9 cellular contexts compared by ENCODE assay signal in the genomic region with DNA sequence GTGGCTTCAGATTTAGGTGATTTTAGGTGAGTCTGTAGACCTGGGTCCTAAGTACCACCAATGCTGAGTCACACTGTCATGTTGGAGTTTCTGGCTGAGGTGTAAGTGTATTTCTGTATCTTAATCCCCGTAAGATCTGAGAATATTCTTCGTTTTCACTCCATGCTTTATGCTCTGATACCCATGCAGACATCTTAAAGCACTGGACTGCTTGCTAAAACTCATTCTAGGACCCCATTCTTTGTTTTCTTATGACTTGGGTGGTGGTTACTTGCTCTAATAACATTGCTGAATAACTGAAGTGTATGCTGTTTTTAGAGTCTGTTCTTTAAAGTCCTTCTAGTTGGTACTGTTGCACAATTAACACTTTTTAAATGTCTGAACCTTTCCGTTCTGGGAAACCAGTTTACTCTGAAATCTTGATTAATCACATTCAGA. TPM values are rescaled to one million over a fixed set of nuclear protein-coding genes. Genes with fewer than 3 reads are reported as not detected.
A peak's percentile ranks its signal among the peaks of the same experiment; 100 is the strongest.
DNase-seq lines count a peak whose midpoint lies in the region; ATAC-seq, FAIRE-seq and TF ChIP-seq lines count a peak whose summit lies in the region.
"Had no signal": no experiment of that assay in that cellular context is flagged by ENCODE, and none has a peak within 500 bp of the region (broad histone marks: within the 10 kb centered on the region; RNA-seq: fewer than 3 reads in every experiment).

No MANE protein-coding gene starts in this region.

- BruUV-seq in PC-3 (replicated peaks; lab: Mats Ljungman, UMichigan): no TSS peak

- H2BK12ac ChIP-seq in H1 (ENCODE audit: low read depth, low read length): no peak overlapping the region

- H4K8ac ChIP-seq in H1 (ENCODE audit: extremely low read depth, insufficient read depth, low read length): no peak overlapping the region

- H3K9ac ChIP-seq in OCI-LY1 (ENCODE audit: low read length): no peak overlapping the region; the same call in 1 of the 2 replicates
- H3K9ac ChIP-seq in H1 (replicated peaks in 1 of 4; ENCODE audit: extremely low read depth in 1 of 4, low read depth in 3 of 4, low read length in 3 of 4): no peak overlapping the region
- H3K9ac ChIP-seq in PC-3 (ENCODE audit: low read length): no peak overlapping the region

- H2BK20ac ChIP-seq in H1 (ENCODE audit: low read length): no peak overlapping the region

- H2AFZ ChIP-seq in OCI-LY1 (ENCODE audit: low read length) (no peak overlapping the region), H1 (ENCODE audit: low read length) (no peak overlapping the region), PC-3 (ENCODE audit: low read length) (no peak overlapping the region)

- H4K20me1 ChIP-seq in OCI-LY1 (ENCODE audit: insufficient read depth, low read length): peaks cover 9% of the 10 kb centered on the region
- peaks cover 1 to 4% of the 10 kb centered on the region in 2 experiments for H4K20me1 ChIP-seq in H1 (replicated peaks in 1 of 2; ENCODE audit: control insufficient read depth in 1 of 2, insufficient read depth in 2 of 2, low read length in 2 of 2)
- H4K20me1 ChIP-seq in PC-3 (ENCODE audit: low read length): peaks cover 65% of the 10 kb centered on the region

- FAIRE-seq in H1 (lab: Jason Lieb, UNC): no peak
- FAIRE-seq: endometrium had no signal

- H3K9me2 ChIP-seq in OCI-LY1 (ENCODE audit: low read depth, low read length) (no peaks in the 10 kb centered on the region), PC-3 (replicated peaks; ENCODE audit: low read length) (no peaks in the 10 kb centered on the region)

- no peak overlapping the region for H3K23ac ChIP-seq in H1 (ENCODE audit: insufficient read length)

- H3K36me3 ChIP-seq in OCI-LY1 (ENCODE audit: insufficient read depth, low read length) (peaks cover 92% of the 10 kb centered on the region), H1 (ENCODE audit: control insufficient read depth in 2 of 4, insufficient read depth in 4 of 4, low read length in 3 of 4) (peaks cover 0 to 23% (median 3%) of the 10 kb centered on the region in 4 experiments; a peak in 4 of 8 replicates), spleen (peaks cover 0 to 94% (median 42%) of the 10 kb centered on the region in 6 donors), brain microvascular endothelial cell (replicated peaks) (peaks cover 23% of the 10 kb centered on the region), PC-3 (ENCODE audit: low read depth, low read length) (peaks cover 69% of the 10 kb centered on the region)

- H3K27ac ChIP-seq in OCI-LY1 (ENCODE audit: low read depth, low read length, poor library complexity, severe bottlenecking) (no peak overlapping the region), H1 (ENCODE audit: low read depth, low read length) (no peak overlapping the region), spleen (peak overlapping the region in 5 of 8 donors; percentile 40 to 67 (median 52)), brain microvascular endothelial cell (no peak overlapping the region), PC-3 (ENCODE audit: low read length) (no peak overlapping the region)

- H3K79me1 ChIP-seq in H1 (ENCODE audit: low read depth, low read length): peaks cover 3% of the 10 kb centered on the region

- TF ChIP-seq CTCF in OCI-LY1 (IDR thresholded peaks at IDR 0.05; ENCODE audit: low read length) (no peak), H1 (IDR thresholded peaks at IDR 0.05; ENCODE audit: control extremely low read depth in 1 of 3, insufficient read depth in 1 of 3, low read depth in 1 of 3, low read length in 3 of 3) (no peak), spleen (IDR thresholded peaks at IDR 0.05 in 8 of 11, conservative IDR thresholded peaks at IDR 0.05 in 3 of 11) (no peak), brain microvascular endothelial cell (IDR thresholded peaks at IDR 0.05; ENCODE audit: low read depth, low read length, missing control alignments) (no peak), PC-3 (conservative IDR thresholded peaks at IDR 0.05; ENCODE audit: low read depth, low read length) (no peak)

- H3K27me3 ChIP-seq in OCI-LY1 (ENCODE audit: insufficient read depth, low read length) (no peaks in the 10 kb centered on the region), H1 (replicated peaks in 1 of 4; ENCODE audit: control insufficient read depth in 3 of 4, extremely low read depth in 1 of 4, insufficient read depth in 3 of 4, low read length in 3 of 4) (no peaks in the 10 kb centered on the region), spleen (replicated peaks in 1 of 7) (no peaks in the 10 kb centered on the region), brain microvascular endothelial cell (replicated peaks) (no peaks in the 10 kb centered on the region), PC-3 (ENCODE audit: low read length) (no peaks in the 10 kb centered on the region)

- H3K23me2 ChIP-seq in H1 (ENCODE audit: low read depth, low read length): no peaks in the 10 kb centered on the region; the same call in 1 of the 2 replicates

- H3K4ac ChIP-seq in H1 (replicated peaks; ENCODE audit: insufficient read length, low read depth, low read length): no peak overlapping the region

- H3K79me2 ChIP-seq in OCI-LY1 (ENCODE audit: insufficient read depth, low read length) (peaks cover 51% of the 10 kb centered on the region), H1 (ENCODE audit: control insufficient read depth in 1 of 2, insufficient read depth in 2 of 2, low read length in 2 of 2) (peaks cover 3 to 63% of the 10 kb centered on the region in 2 experiments; a peak in 3 of 4 replicates), PC-3 (ENCODE audit: low read length) (peaks cover 86% of the 10 kb centered on the region)

- WGBS in H1 (ENCODE audit: extremely low coverage in 1 of 2, insufficient coverage in 1 of 2, insufficient read length in 1 of 2, insufficient replicate concordance in 2 of 2, low coverage in 1 of 2, low lambda C conversion rate in 2 of 2, missing lambda C conversion rate in 1 of 2), 2 experiments: 86% methylated on average over 3 of the region's 3 CpGs; no CpG with 5 or more reads in 1 of the 2 experiments
- 29 to 44% (median 38%) methylated on average over 3 of the region's 3 CpGs for whole genome bisulfite sequencing in spleen, 5 donors

- H3K4me2 ChIP-seq in OCI-LY1 (ENCODE audit: low read length): peak overlapping the region; percentile 1; the same call in 1 of the 2 replicates
- peak overlapping the region in 1 of 2 experiments; percentile 28; a peak in 1 of 4 replicates for H3K4me2 ChIP-seq in H1 (ENCODE audit: insufficient read depth in 1 of 2, low read depth in 2 of 2, low read length in 2 of 2)
- no peak overlapping the region for H3K4me2 ChIP-seq in PC-3 (ENCODE audit: low read length)

- TF ChIP-seq RAD21 in H1 (IDR thresholded peaks at IDR 0.05 in 1 of 2, conservative IDR thresholded peaks at IDR 0.05 in 1 of 2; ENCODE audit: low read depth in 2 of 2, low read length in 2 of 2): no peak

- H2AK5ac ChIP-seq in H1 (ENCODE audit: low read depth, low read length): no peak overlapping the region

- 0 out of 2 replicates have a peak overlapping the region, but pooled peaks have one; percentile 13 for H2BK5ac ChIP-seq in H1 (ENCODE audit: low read depth, low read length)

- H3K4me3 ChIP-seq in OCI-LY1 (ENCODE audit: low read depth, low read length, poor library complexity, severe bottlenecking) (no peak overlapping the region), H1 (ENCODE audit: extremely low read depth in 1 of 4, insufficient read depth in 2 of 4, low read depth in 3 of 4, low read length in 4 of 4) (no peak overlapping the region), spleen (peak overlapping the region in 1 of 8 donors; percentile 37), brain microvascular endothelial cell (ENCODE audit: low read depth, low read length) (no peak overlapping the region), PC-3 (ENCODE audit: low read length) (no peak overlapping the region)

- ATAC-seq in GM18502 (IDR thresholded peaks at IDR 0.05; ENCODE audit: poor library complexity, unreplicated experiment): no peak
- ATAC-seq in PC-3: no peak

- H3F3A ChIP-seq in OCI-LY1 (ENCODE audit: insufficient read depth, low read length) (no peaks in the 10 kb centered on the region), PC-3 (ENCODE audit: low read length, unreplicated experiment) (peaks cover 5% of the 10 kb centered on the region)

- CTCF ChIA-PET in H1 (lab: Charles Lee; ENCODE audit: partially characterized antibody) (interaction anchor here (0.9 kb wide), 1 partner anchor 67 kb away, joined by 3 read pairs; no protein-coding TSS in a partner anchor), PC-3 (lab: Charles Lee) (no interaction called here)

- intact Hi-C loops in spleen (cut with DNase I; ENCODE audit: low total_unique reads) (no loop called here), PC-3 (cut with micrococcal nuclease) (no loop called here)

- H4K91ac ChIP-seq in H1 (replicated peaks; ENCODE audit: insufficient read length, low read length): no peak overlapping the region

- TF ChIP-seq POLR2A in H1 (IDR thresholded peaks at IDR 0.05; ENCODE audit: control extremely low read depth in 1 of 2, low read depth in 2 of 2, low read length in 2 of 2) (no peak), spleen (IDR thresholded peaks at IDR 0.05) (no peak)

- in situ Hi-C loops in brain microvascular endothelial cell (cut with HindIII; ENCODE audit: low pct_ligation_motif_present, low sequenced_read_pairs): no loop called here

- H3K4me1 ChIP-seq in OCI-LY1 (ENCODE audit: insufficient read depth, low read length, severe bottlenecking): peaks cover 24% of the 10 kb centered on the region
- H3K4me1 ChIP-seq in H1 (replicated peaks in 1 of 4; ENCODE audit: control insufficient read depth in 3 of 4, insufficient read depth in 4 of 4, low read length in 3 of 4): peaks cover 4 to 24% (median 18%) of the 10 kb centered on the region in 4 experiments; a peak in 5 of 7 replicates
- peaks cover 38 to 99% (median 75%) of the 10 kb centered on the region in 6 donors for H3K4me1 ChIP-seq in spleen
- H3K4me1 ChIP-seq in PC-3 (ENCODE audit: insufficient read depth, low read length): no peaks in the 10 kb centered on the region

- H2BK120ac ChIP-seq in H1 (replicated peaks; ENCODE audit: low read depth, low read length): no peak overlapping the region

- no peak overlapping the region for H4K5ac ChIP-seq in H1 (ENCODE audit: insufficient read length, low read depth, low read length)

- H3K56ac ChIP-seq in H1 (replicated peaks; ENCODE audit: insufficient read length, low read depth, low read length): no peak overlapping the region

- no peak for TF ChIP-seq EP300 in H1 (IDR thresholded peaks at IDR 0.05; ENCODE audit: borderline replicate concordance in 1 of 2, low read depth in 2 of 2, low read length in 2 of 2)

- no peaks in the 10 kb centered on the region for H3K9me3 ChIP-seq in OCI-LY1 (ENCODE audit: low read length)
- H3K9me3 ChIP-seq in H1 (ENCODE audit: insufficient read depth in 2 of 2, low read depth in 1 of 2, low read length in 1 of 2): no peaks in the 10 kb centered on the region
- H3K9me3 ChIP-seq in spleen: no peaks in the 10 kb centered on the region
- H3K9me3 ChIP-seq in PC-3 (ENCODE audit: low read length): no peaks in the 10 kb centered on the region

- no peak overlapping the region for H2BK15ac ChIP-seq in H1 (ENCODE audit: low read length)

- DNase-seq in activated CD4-positive, alpha-beta T cell treated with anti-CD3 and anti-CD28 coated beads for 48 hours: peak; percentile 20
- no peak for DNase-seq in activated CD4-positive, alpha-beta T cell treated with anti-CD3 and anti-CD28 coated beads, Interleukin-2, amount 50 U/mL, for 4 hours
- DNase-seq in H1 (ENCODE audit: low read depth in 1 of 2, low spot score in 2 of 2) (no peak), spleen (no peak), brain microvascular endothelial cell (no peak), PC-3 (no peak)

- H3K18ac ChIP-seq in H1 (ENCODE audit: extremely low read depth, low read length): no peak overlapping the region

- H3K14ac ChIP-seq in H1 (ENCODE audit: insufficient read length): no peak overlapping the region

- POLR2A ChIA-PET in H1 (lab: Charles Lee; ENCODE audit: partially characterized antibody): interaction anchor here (1.0 kb wide), 1 partner anchor 14 kb away, joined by 3 read pairs; no protein-coding TSS in a partner anchor
- POLR2A ChIA-PET in PC-3 (lab: Charles Lee; ENCODE audit: unreplicated experiment): no interaction called here

RNA-seq across cellular contexts. Expression of gene CDC42, which starts 36.6 kb away (rescaled TPM):
- 179 and 182 TPM in 2 replicates for total RNA-seq in H1 (2021; fragmentation: NEBNext Ultra II Directional; extraction: Animal tissue kit (Norgen Biotek cat#: 25700))
- polyA plus RNA-seq in H1 (2011; rRNA removed) (57.1 and 110 TPM in 2 replicates), spleen (100 to 1,000 TPM; 108 to 165 (median 155) TPM)
- polyA plus RNA-seq in H1 (2011; cell fraction: cytosol; rRNA removed): 110 TPM
- 25.3 TPM for polyA plus RNA-seq in H1 (2011; cell fraction: nucleus; rRNA removed)
- 124 to 252 TPM (median 148 TPM) in 4 replicates for polyA plus RNA-seq in H1 (2012, experiment 1 of 2)
- 100 TPM for polyA plus RNA-seq in H1 (2012, experiment 2 of 2)
- polyA plus RNA-seq in H1 (2013, experiment 1 of 2): 150 TPM
- polyA plus RNA-seq in H1 (2013, experiment 2 of 2): 157 TPM
- polyA minus RNA-seq in H1 (2011; rRNA and poly(A)+ RNA removed): 126 and 213 TPM in 2 replicates
- 63.3 TPM for polyA minus RNA-seq in H1 (2011; cell fraction: cytosol; rRNA and poly(A)+ RNA removed)
- 46.2 TPM for polyA minus RNA-seq in H1 (2011; cell fraction: nucleus; rRNA and poly(A)+ RNA removed)
- total RNA-seq in spleen (100 to 1,000 TPM; 209 to 254 (median 233) TPM), PC-3 (2014; rRNA removed) (212 and 245 TPM in 2 replicates)

RNA-seq across cellular contexts. Expression of gene WNT4, which starts 53.7 kb away (rescaled TPM):
- total RNA-seq in H1 (2021; fragmentation: NEBNext Ultra II Directional; extraction: Animal tissue kit (Norgen Biotek cat#: 25700)): 1.3 and 1.4 TPM in 2 replicates
- polyA plus RNA-seq in H1 (2011; rRNA removed) (4.0 and 6.6 TPM in 2 replicates), spleen (under 1 TPM; 0.08 to 0.16 (median 0.11) TPM)
- 4.7 TPM for polyA plus RNA-seq in H1 (2011; cell fraction: cytosol; rRNA removed)
- polyA plus RNA-seq in H1 (2011; cell fraction: nucleus; rRNA removed): 5.1 TPM
- polyA plus RNA-seq in H1 (2012, experiment 1 of 2): 3.7 to 5.9 TPM (median 5.4 TPM) in 4 replicates
- 3.9 TPM for polyA plus RNA-seq in H1 (2012, experiment 2 of 2)
- polyA plus RNA-seq in H1 (2013, experiment 1 of 2): 0.22 TPM
- polyA plus RNA-seq in H1 (2013, experiment 2 of 2): 0.31 TPM
- 3.8 and 6.0 TPM in 2 replicates for polyA minus RNA-seq in H1 (2011; rRNA and poly(A)+ RNA removed)
- 4.3 TPM for polyA minus RNA-seq in H1 (2011; cell fraction: cytosol; rRNA and poly(A)+ RNA removed)
- 5.4 TPM for polyA minus RNA-seq in H1 (2011; cell fraction: nucleus; rRNA and poly(A)+ RNA removed)
- total RNA-seq in spleen (under 1 TPM in 6 of 7 donors, not detected in 1; 0.07 to 0.47 (median 0.20) TPM), PC-3 (2014; rRNA removed) (0.51 and 1.4 TPM in 2 replicates)

Comparison
In these comparisons a context has a peak if more than half of its experiments do, and no peak if none do; other contexts are left out.
1. H3K27ac ChIP-seq: peak in spleen (5 of 8); none in OCI-LY1 (single experiment), H1 (single experiment), brain microvascular endothelial cell (single experiment) and PC-3 (single experiment).